ENCODE assay signal across 8 cellular contexts in the genomic region with DNA sequence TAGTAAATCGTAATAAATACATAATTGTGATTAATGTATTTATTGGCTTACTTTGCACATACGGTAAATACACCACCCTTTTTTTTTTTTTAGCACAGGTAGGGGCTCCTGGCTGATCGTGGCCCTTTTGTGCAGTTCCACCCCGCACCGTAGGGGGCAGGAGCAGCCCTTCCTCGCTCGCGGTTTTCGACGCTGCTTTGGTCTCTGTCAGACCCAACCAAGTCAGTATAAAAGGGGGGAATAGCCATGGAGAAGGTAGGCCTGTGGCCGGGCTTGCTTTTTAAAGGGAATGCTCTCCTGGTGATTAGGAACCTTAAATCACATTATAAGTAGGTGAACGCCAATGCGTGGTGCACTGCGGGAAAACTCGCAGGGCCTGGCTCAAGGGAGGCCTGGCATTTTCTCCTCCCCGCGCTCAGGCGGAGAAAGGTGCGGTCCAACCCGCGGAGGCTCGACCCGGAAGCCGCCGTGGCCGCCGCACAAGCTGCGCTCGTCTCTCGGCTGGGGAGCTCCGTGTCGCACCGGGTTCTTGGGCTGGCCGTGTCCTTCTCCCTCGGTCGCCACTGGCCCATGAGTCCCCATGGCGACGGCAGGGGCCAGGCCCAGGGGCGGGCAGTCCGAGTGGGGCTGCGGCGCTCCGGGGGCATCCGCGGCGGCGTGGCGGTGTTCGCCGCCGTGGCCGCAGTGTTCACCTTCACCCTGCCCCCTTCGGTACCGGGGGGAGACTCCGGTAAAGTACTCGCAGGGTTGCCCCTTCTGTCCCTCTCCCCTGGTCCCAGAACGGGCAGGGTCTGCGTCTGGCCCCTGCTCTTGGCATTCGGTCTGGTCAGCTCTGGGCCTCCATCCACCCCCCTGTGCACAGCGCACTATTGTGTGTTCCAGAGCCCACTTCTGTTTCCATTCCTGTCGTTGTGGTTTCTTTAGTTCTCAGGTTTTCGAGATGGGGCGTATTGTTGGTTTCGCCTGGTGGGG. TPM values are rescaled to one million over a fixed set of nuclear protein-coding genes. Genes with fewer than 3 reads are reported as not detected.
DNase-seq lines count a peak whose midpoint lies in the region; TF ChIP-seq lines count a peak whose summit lies in the region.

Gene TMEM260, plus strand, starts transcription at position 454 of the 972 bp plus-strand sequence. Its CDS starts 117 bp downstream, at position 571.

- H3K4me2 ChIP-seq in H9 (ENCODE audit: insufficient read depth, insufficient read length, low read length) = peak within 1 kb of the TSS; percentile 87

- H3K18ac ChIP-seq in H9 (ENCODE audit: insufficient read length, low read depth, low read length) = peak within 1 kb of the TSS; percentile 100

- H3K9me3 Mint-ChIP-seq in H9 (no peaks in the 10 kb centered on the region), neural crest cell (no peaks in the 10 kb centered on the region)

- H3K27ac ChIP-seq in H9 (ENCODE audit: insufficient read length, low read depth, low read length) = peak within 1 kb of the TSS; percentile 37
- peak within 1 kb of the TSS; percentile 71 for H3K27ac ChIP-seq in stomach smooth muscle (ENCODE audit: low read length)

- H2AK5ac ChIP-seq in H9 (ENCODE audit: insufficient read length, low read length) = no peak within 1 kb of the TSS

- H3K9me3 ChIP-seq in H9 (ENCODE audit: control insufficient read depth, low read depth, low read length) (no peaks in the 10 kb centered on the region), stomach smooth muscle (ENCODE audit: control insufficient read depth in 2 of 2, low read length in 2 of 2) (no peaks in the 10 kb centered on the region)

- H3K4me3 Mint-ChIP-seq in H9 (peak within 1 kb of the TSS; percentile 79 to 86), neural crest cell (peak within 1 kb of the TSS; percentile 95)

- no peaks in the 10 kb centered on the region for H3K36me3 ChIP-seq in stomach smooth muscle (ENCODE audit: control insufficient read depth in 2 of 2, insufficient read depth in 2 of 2, low read length in 2 of 2)

- no peaks in the 10 kb centered on the region for H4K20me1 ChIP-seq in H9 (ENCODE audit: control insufficient read depth, insufficient read depth, insufficient read length)

- peak within 1 kb of the TSS; percentile 99 for H2BK12ac ChIP-seq in H9 (ENCODE audit: insufficient read length, low read depth, low read length)

- H3K27ac Mint-ChIP-seq in H9 (peak within 1 kb of the TSS; percentile 98 to 100 (median 99)), neural crest cell (ENCODE audit: unreplicated experiment) (peak within 1 kb of the TSS; percentile 100)

- TF ChIP-seq CTCF in H9 (conservative IDR thresholded peaks at IDR 0.05) (peak; percentile 80), foreskin fibroblast (IDR thresholded peaks at IDR 0.05; ENCODE audit: low read depth, low read length) (peak; percentile 94), neural crest cell (conservative IDR thresholded peaks at IDR 0.05) (peak; percentile 83)

- H3K4me1 Mint-ChIP-seq in H9 (peaks cover 10 to 14% of the 10 kb centered on the region in 2 experiments), neural crest cell (peaks cover 22% of the 10 kb centered on the region)

- H3K4me3 ChIP-seq in foreskin fibroblast (ENCODE audit: low read depth in 1 of 2, low read length in 2 of 2) (peak within 1 kb of the TSS; percentile 96), stomach smooth muscle (ENCODE audit: low read length in 2 of 2) (peak within 1 kb of the TSS; percentile 69 to 94)

- H3K27me3 Mint-ChIP-seq in H9 (ENCODE audit: low read depth) (no peaks in the 10 kb centered on the region), neural crest cell (ENCODE audit: low read depth) (peaks cover 9% of the 10 kb centered on the region)

- no peak within 1 kb of the TSS for H3K23ac ChIP-seq in H9 (ENCODE audit: insufficient read length, low read depth, low read length)

- H4K8ac ChIP-seq in H9 (replicated peaks; ENCODE audit: insufficient read length, low read depth, low read length) = peak within 1 kb of the TSS; percentile 99

- H3T11ph ChIP-seq in H9 (ENCODE audit: low read length) = peak within 1 kb of the TSS; percentile 92

- H4K91ac ChIP-seq in H9 (ENCODE audit: insufficient read length, low read depth, low read length) = no peak within 1 kb of the TSS

- H2BK5ac ChIP-seq in H9 (ENCODE audit: insufficient read length, low read length) = peak within 1 kb of the TSS; percentile 99

- no peaks in the 10 kb centered on the region for H3K27me3 ChIP-seq in H9 (ENCODE audit: insufficient read depth, low read length)
- no peaks in the 10 kb centered on the region for H3K27me3 ChIP-seq in stomach smooth muscle (ENCODE audit: control insufficient read depth in 1 of 2, insufficient read depth in 2 of 2, low read length in 2 of 2)

- H3K4ac ChIP-seq in H9 (ENCODE audit: low read depth, low read length) = no peak within 1 kb of the TSS; the same call in 1 of the 2 replicates

- peak within 1 kb of the TSS; percentile 100 for H3K14ac ChIP-seq in H9 (ENCODE audit: insufficient read depth, low read length)

- no peaks in the 10 kb centered on the region for H3K79me1 ChIP-seq in H9 (ENCODE audit: insufficient read depth, low read depth, low read length, poor library complexity, severe bottlenecking)

- WGBS in H9 (ENCODE audit: extremely low coverage, insufficient read length, low lambda C conversion rate) = no CpG with 5 or more reads among the region's 64 CpGs

- H3K79me2 ChIP-seq in H9 (ENCODE audit: insufficient read depth, low read length) = peaks cover 17% of the 10 kb centered on the region; the same call in 1 of the 2 replicates

- no peak within 1 kb of the TSS for H2BK20ac ChIP-seq in H9 (ENCODE audit: low read depth, low read length, poor library complexity, severe bottlenecking)

- peak within 1 kb of the TSS; percentile 98 for H4K5ac ChIP-seq in H9 (ENCODE audit: insufficient read length, low read depth, low read length)

- peak within 1 kb of the TSS; percentile 99 for H3K9ac ChIP-seq in H9 (ENCODE audit: extremely low read depth, insufficient read length, low read length)
- peak within 1 kb of the TSS; percentile 82 to 90 for H3K9ac ChIP-seq in stomach smooth muscle (ENCODE audit: low read length in 2 of 2)

- DNase-seq in GDM1 (lab: John Stamatoyannopoulos, UW) = peak; percentile 80
- DNase-seq in H9 = peak; percentile 89
- peak; percentile 79 for DNase-seq in M059J (ENCODE audit: low read depth)
- peak; percentile 82 to 85 for DNase-seq in SHP77 (lab: John Stamatoyannopoulos, UW)
- peak; percentile 71 for DNase-seq in activated gamma-delta T cell (lab: John Stamatoyannopoulos, UW)
- peak; percentile 72 to 93 for DNase-seq in foreskin fibroblast
- DNase-seq in neural crest cell (ENCODE audit: low read depth, low spot score) = peak; percentile 87

- H3K4me1 ChIP-seq in H9 (ENCODE audit: insufficient read depth, low read length) = no peaks in the 10 kb centered on the region; the same call in 1 of the 2 replicates
- peaks cover 6% of the 10 kb centered on the region for H3K4me1 ChIP-seq in stomach smooth muscle (ENCODE audit: control insufficient read depth, insufficient read depth, low read length)

- H2AFZ ChIP-seq in H9 (ENCODE audit: low read length) = peak within 1 kb of the TSS; percentile 96

- no peaks in the 10 kb centered on the region for H3K36me3 Mint-ChIP-seq in H9 (ENCODE audit: insufficient read depth in 1 of 3, low read depth in 3 of 3)
- H3K36me3 Mint-ChIP-seq in neural crest cell (ENCODE audit: low read depth) = no peaks in the 10 kb centered on the region

- peaks cover 4% of the 10 kb centered on the region for H3K23me2 ChIP-seq in H9 (ENCODE audit: insufficient read length, low read depth, low read length, poor library complexity, severe bottlenecking)

- no peak within 1 kb of the TSS for H3K56ac ChIP-seq in H9 (ENCODE audit: insufficient read length, low read depth, low read length)

- H2BK120ac ChIP-seq in H9 (ENCODE audit: low read depth, low read length, poor library complexity, severe bottlenecking) = peak within 1 kb of the TSS; percentile 91

- no peak within 1 kb of the TSS; the same call in 1 of the 2 replicates for H2BK15ac ChIP-seq in H9 (ENCODE audit: low read depth, low read length)

RNA-seq across cellular contexts. Expression of gene TMEM260, which starts in this region (rescaled TPM):
- total RNA-seq in H9 (2021) (19.1 and 20.0 TPM in 2 replicates), neural crest cell (19.4 and 19.7 TPM in 2 replicates)
- 10.4 and 13.6 TPM in 2 replicates for total RNA-seq in M059J (2014; rRNA removed; shearing (Covaris generic))

Comparison
In these comparisons a context has a peak if more than half of its experiments do, and no peak if none do; other contexts are left out.
1. Peak in every context shown above with its lines: DNase-seq, H3K4me3 ChIP-seq and H3K27ac ChIP-seq.